ENCODE assay signal across 24 cellular contexts in genomic region chr14:104610749-104611310, GRCh38. TPM values are rescaled to one million over a fixed set of nuclear protein-coding genes. Genes with fewer than 3 reads are reported as not detected.
DNase-seq lines count a peak whose midpoint lies in the region; ATAC-seq and TF ChIP-seq lines count a peak whose summit lies in the region.
"Had no signal": no experiment of that assay in that cellular context is flagged by ENCODE, and none has a peak within 500 bp of the region (broad histone marks: within the 10 kb centered on the region; RNA-seq: fewer than 3 reads in every experiment).

No MANE protein-coding gene starts in this region.

- no peak overlapping the region for H3K4me3 ChIP-seq in coronary artery
- H3K4me3 ChIP-seq in stomach: no peak overlapping the region
- H3K4me3 ChIP-seq in SK-N-SH (ENCODE audit: low read depth in 2 of 2, low read length in 1 of 2): no peak overlapping the region
- no peak overlapping the region for H3K4me3 ChIP-seq in gastrocnemius medialis
- H3K4me3 ChIP-seq: A549; BLaER1 treated with 17β-estradiol and CSF1 and Interleukin-3, amounts not matched to agents 10 nM and 100 nM; GM12878 had no signal

- no peaks in the 10 kb centered on the region for H3K79me2 ChIP-seq in SK-N-SH (ENCODE audit: insufficient read depth)

- ATAC-seq in left lobe of liver (no peak), gastrocnemius medialis (no peak)
- ATAC-seq: A549, GM12878 had no signal

- H3K4me2 ChIP-seq in SK-N-SH: no peak overlapping the region
- H3K4me2 ChIP-seq: A549 had no signal

- H3K27me3 ChIP-seq in stomach (peaks cover 0 to 52% (median 0%) of the 10 kb centered on the region in 3 donors), SK-N-SH (ENCODE audit: insufficient read depth) (no peaks in the 10 kb centered on the region), gastrocnemius medialis (peaks cover 0 to 21% (median 2%) of the 10 kb centered on the region in 3 donors)
- H3K27me3 ChIP-seq: BE2C had no signal

- intact Hi-C loops in stomach (cut with DNase I; ENCODE audit: low total_unique reads): no loop called here
- intact Hi-C loops in gastrocnemius medialis (cut with DNase I; ENCODE audit: low total_unique reads): no loop called here

- peak; percentile 22 for DNase-seq in activated effector memory CD4-positive, alpha-beta T cell treated with anti-CD3 and anti-CD28 coated beads, Interleukin-2, amount 50 U/mL, for 16 hours
- no peak for DNase-seq in activated effector memory CD4-positive, alpha-beta T cell treated with Interleukin-2 at 50 U/mL for 16 hours
- peak; percentile 54 for DNase-seq in coronary artery (ENCODE audit: low spot score)
- peak; percentile 27 for DNase-seq in left lobe of liver (ENCODE audit: low spot score)
- peak; percentile 13 for DNase-seq in stomach
- DNase-seq in SK-N-SH: no peak
- no peak for DNase-seq in gastrocnemius medialis
- no peak for DNase-seq in activated gamma-delta T cell treated with Interleukin-2 at 50 U/mL for 16 hours
- DNase-seq: 8988T; ACHN; AML-193; BE2C; CD4-positive, alpha-beta T cell; CD8-positive, alpha-beta memory T cell; DMS 273 treated with DMSO at 0.1 percent for 48 hours; DMS79; EL; GDM1; GOT3; HCEC 1CT had no signal

- H3K36me3 ChIP-seq in stomach (no peaks in the 10 kb centered on the region), SK-N-SH (replicated peaks in 1 of 2; ENCODE audit: control insufficient read depth in 1 of 2, insufficient read depth in 2 of 2, low read length in 1 of 2) (no peaks in the 10 kb centered on the region), gastrocnemius medialis (no peaks in the 10 kb centered on the region)
- H3K36me3 ChIP-seq: BE2C; BLaER1 treated with 17β-estradiol and CSF1 and Interleukin-3, amounts not matched to agents 10 nM and 100 nM had no signal

- POLR2A ChIA-PET in SK-N-SH (lab: Yijun Ruan, JAX): no interaction called here

- H3K27ac ChIP-seq in coronary artery (no peak overlapping the region), stomach (no peak overlapping the region), SK-N-SH (ENCODE audit: low read depth in 2 of 2, low read length in 1 of 2) (no peak overlapping the region), gastrocnemius medialis (no peak overlapping the region)
- H3K27ac ChIP-seq: A549; BLaER1 treated with 17β-estradiol and CSF1 and Interleukin-3, amounts not matched to agents 10 nM and 100 nM had no signal

- no peaks in the 10 kb centered on the region for H3K4me1 ChIP-seq in stomach
- H3K4me1 ChIP-seq in SK-N-SH (ENCODE audit: control insufficient read depth in 1 of 2, insufficient read depth in 2 of 2, low read depth in 1 of 2, low read length in 1 of 2): no peaks in the 10 kb centered on the region; a peak in 1 of 4 replicates
- H3K4me1 ChIP-seq in gastrocnemius medialis: no peaks in the 10 kb centered on the region
- H3K4me1 ChIP-seq: A549, BE2C had no signal

- CTCF ChIA-PET in SK-N-SH (lab: Yijun Ruan, JAX): interaction anchor here (1.0 to 1.4 kb wide), 3 partner anchors 9 to 29 kb away, joined by 3 read pairs; no protein-coding TSS in a partner anchor

- H3K9me3 ChIP-seq in stomach (peaks cover 0 to 3% (median 0%) of the 10 kb centered on the region in 4 donors), SK-N-SH (no peaks in the 10 kb centered on the region), gastrocnemius medialis (no peaks in the 10 kb centered on the region)
- H3K9me3 ChIP-seq: BE2C had no signal

- no peak overlapping the region for H3K9ac ChIP-seq in SK-N-SH
- H3K9ac ChIP-seq: BLaER1 treated with 17β-estradiol and CSF1 and Interleukin-3, amounts not matched to agents 10 nM and 100 nM had no signal

- H3F3A ChIP-seq in SK-N-SH (replicated peaks; ENCODE audit: insufficient read depth): no peaks in the 10 kb centered on the region

- no peak overlapping the region for H2AFZ ChIP-seq in SK-N-SH (ENCODE audit: low read depth)

- H4K20me1 ChIP-seq in SK-N-SH (ENCODE audit: insufficient read depth): no peaks in the 10 kb centered on the region
- H4K20me1 ChIP-seq: BLaER1 treated with 17β-estradiol and CSF1 and Interleukin-3, amounts not matched to agents 10 nM and 100 nM had no signal

- TF ChIP-seq CTCF in coronary artery (IDR thresholded peaks at IDR 0.05) (no peak), stomach (IDR thresholded peaks at IDR 0.05) (no peak), SK-N-SH (IDR thresholded peaks at IDR 0.05) (no peak), gastrocnemius medialis (IDR thresholded peaks at IDR 0.05 in 4 of 5, conservative IDR thresholded peaks at IDR 0.05 in 1 of 5) (no peak)

- no peak for TF ChIP-seq EP300 in stomach (IDR thresholded peaks at IDR 0.05)
- TF ChIP-seq EP300 in SK-N-SH (IDR thresholded peaks at IDR 0.05; ENCODE audit: borderline replicate concordance in 1 of 2, low read depth in 1 of 2, low read length in 1 of 2): no peak

- H3K9me2 ChIP-seq in SK-N-SH: no peaks in the 10 kb centered on the region

- 54 to 72% (median 66%) methylated on average over 4 of the region's 4 CpGs for WGBS in stomach, 5 donors
- 0% methylated on average over 3 of the region's 4 CpGs for WGBS in SK-N-SH (ENCODE audit: low lambda C conversion rate)

- TF ChIP-seq POLR2A in stomach (IDR thresholded peaks at IDR 0.05) (no peak), gastrocnemius medialis (IDR thresholded peaks at IDR 0.05) (no peak)

- in situ Hi-C loops in gastrocnemius medialis (cut with MboI; ENCODE audit: low sequenced_read_pairs in 4 of 4): no loop called here

- TF ChIP-seq RAD21 in SK-N-SH (IDR thresholded peaks at IDR 0.05; ENCODE audit: low read length): no peak

TF ChIP-seq in SK-N-SH, 30 proteins besides CTCF, POLR2A, EP300 and RAD21:
- no peak for TF ChIP-seq USF1 (IDR thresholded peaks at IDR 0.05; ENCODE audit: borderline replicate concordance, low read depth)
- no peak for TF ChIP-seq JUND (IDR thresholded peaks at IDR 0.05)
- TF ChIP-seq YY1 (IDR thresholded peaks at IDR 0.05; ENCODE audit: low read depth): no peak
- TF ChIP-seq IRF3 (IDR thresholded peaks at IDR 0.05; ENCODE audit: low read depth, low read length): no peak
- no peak for TF ChIP-seq RXRA (IDR thresholded peaks at IDR 0.05; ENCODE audit: borderline replicate concordance, low read depth)
- no peak for TF ChIP-seq RCOR1 (IDR thresholded peaks at IDR 0.05; ENCODE audit: low read length)
- TF ChIP-seq RFX5 (IDR thresholded peaks at IDR 0.05; ENCODE audit: low read length): no peak
TF ChIP-seq in SK-N-SH: peak in this region for 0.

RNA-seq across cellular contexts. Expression of gene TMEM179, which starts 6.3 kb away (rescaled TPM):
- 0.30 TPM for total RNA-seq in left lobe of liver
- 1 to 10 TPM in 1 of 5 donors, under 1 TPM in 2, not detected in 2; 0.58 to 4.6 (median 0.92) TPM for total RNA-seq in stomach
- polyA plus RNA-seq in stomach: 1 to 10 TPM in 1 of 3 donors, under 1 TPM in 1, not detected in 1; 0.87 to 1.4 TPM
- polyA plus RNA-seq in SK-N-SH (2012; rRNA removed): 1.1 and 1.7 TPM in 2 replicates
- polyA plus RNA-seq in SK-N-SH (2012; cell fraction: cytosol; rRNA removed): 1.5 and 1.8 TPM in 2 replicates
- 1.7 and 2.9 TPM in 2 replicates for polyA plus RNA-seq in SK-N-SH (2012; cell fraction: nucleus; rRNA removed)
- not detected for total RNA-seq in gastrocnemius medialis
- total RNA-seq: CD4-positive, alpha-beta T cell; GM12878 had no signal
- polyA plus RNA-seq: CD14-positive monocyte; CD8-positive, alpha-beta memory T cell; GM12878 had no signal

RNA-seq across cellular contexts. Expression of gene C14orf180, which starts 31.3 kb away (rescaled TPM):
- total RNA-seq in left lobe of liver (2.4 TPM), stomach (1 to 10 TPM in 2 of 5 donors, under 1 TPM in 2, not detected in 1; 0.37 to 3.8 (median 1.4) TPM), gastrocnemius medialis (1 to 10 TPM in 1 of 4 donors, under 1 TPM in 3; 0.16 to 1.5 (median 0.25) TPM)
- polyA plus RNA-seq in stomach (under 1 TPM; 0.31 to 0.75 (median 0.40) TPM), SK-N-SH (2012; rRNA removed) (0.05 TPM in 1 of 2 replicates, not detected in the other)
- 0.01 TPM in 1 of 2 replicates, not detected in the other for polyA plus RNA-seq in SK-N-SH (2012; cell fraction: cytosol; rRNA removed)
- polyA plus RNA-seq in SK-N-SH (2012; cell fraction: nucleus; rRNA removed): 0.04 and 0.06 TPM in 2 replicates
- total RNA-seq: CD4-positive, alpha-beta T cell; CD8-positive, alpha-beta memory T cell; GM12878 had no signal
- polyA plus RNA-seq: A549; CD14-positive monocyte; CD8-positive, alpha-beta memory T cell; GM12878 had no signal

Comparison
In these comparisons a context has a peak if more than half of its experiments do, and no peak if none do; other contexts are left out.
1. DNase-seq: peak in activated effector memory CD4-positive, alpha-beta T cell treated with anti-CD3 and anti-CD28 coated beads, Interleukin-2, amount 50 U/mL, for 16 hours (single experiment), coronary artery (single experiment), left lobe of liver (single experiment) and stomach (single experiment); none in activated effector memory CD4-positive, alpha-beta T cell treated with Interleukin-2 at 50 U/mL for 16 hours (single experiment), SK-N-SH (single experiment), gastrocnemius medialis (0 of 2) and activated gamma-delta T cell treated with Interleukin-2 at 50 U/mL for 16 hours (single experiment).